1 cellular context compared by ENCODE assay signal in the genomic region with DNA sequence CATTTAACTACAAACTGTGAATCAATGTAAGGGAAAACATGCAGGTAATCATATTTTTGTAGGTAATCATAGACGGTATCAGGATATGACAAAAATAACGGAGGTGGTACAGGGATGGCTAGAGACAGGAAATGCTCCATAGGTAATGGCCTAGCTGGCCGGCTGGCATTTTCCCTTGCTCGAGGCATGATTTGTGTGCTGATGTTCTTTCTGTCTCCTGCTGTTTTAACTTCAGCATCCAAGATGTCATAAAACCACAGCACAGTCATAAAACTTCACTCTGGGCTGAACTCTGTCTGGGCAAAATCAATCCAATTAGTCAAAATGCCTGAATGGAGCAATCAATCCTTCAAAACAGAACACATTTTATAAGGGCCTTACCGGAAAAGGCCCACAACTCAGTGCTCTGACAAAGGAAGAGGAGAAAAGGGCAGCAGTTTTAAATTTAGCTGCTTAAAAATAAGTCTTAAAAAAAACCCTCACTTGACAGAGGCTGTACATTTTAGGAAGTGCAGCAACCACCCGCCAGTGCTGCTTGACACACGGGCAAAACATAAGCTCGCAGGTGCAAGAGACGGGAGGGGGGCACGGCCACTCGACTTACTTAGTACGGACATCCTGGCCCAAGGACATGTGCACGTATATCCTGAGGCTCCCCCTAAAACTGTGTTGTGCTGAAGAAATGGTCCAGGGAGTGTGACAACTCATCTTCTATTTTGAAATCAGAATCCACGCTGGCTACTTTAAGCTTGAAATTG.
TF ChIP-seq lines count a peak whose summit lies in the region.

No MANE protein-coding gene starts in this region.

TF ChIP-seq in HEK293, 187 proteins besides CTCF, POLR2A, EP300 and RAD21 (continued from another document and continues in another):
- TF ChIP-seq ZNF302 (tag by site-specific recombination; IDR thresholded peaks at IDR 0.05; ENCODE audit: low read depth) (no peak), ZNF140 (tag by site-specific recombination; IDR thresholded peaks at IDR 0.05) (no peak), ZNF660 (tag by site-specific recombination; IDR thresholded peaks at IDR 0.05) (peak; percentile 85), ZNF391 (tag by site-specific recombination; IDR thresholded peaks at IDR 0.05; ENCODE audit: borderline replicate concordance, low read depth) (peak; percentile 84; the same call in 1 of the 2 replicates), GFI1B (tag by site-specific recombination; IDR thresholded peaks at IDR 0.05) (peak; percentile 85), ZNF341 (tag by site-specific recombination; IDR thresholded peaks at IDR 0.05; ENCODE audit: low read depth) (peak; percentile 34), ZNF776 (tag by site-specific recombination; IDR thresholded peaks at IDR 0.05; ENCODE audit: borderline replicate concordance) (no peak), TRIM28 (IDR thresholded peaks at IDR 0.05; ENCODE audit: borderline replicate concordance, low read length) (no peak), ZNF837 (tag by site-specific recombination; IDR thresholded peaks at IDR 0.05) (no peak), ZNF785 (tag by site-specific recombination; IDR thresholded peaks at IDR 0.05) (no peak), ZNF426 (tag by site-specific recombination; IDR thresholded peaks at IDR 0.05) (no peak), ZNF2 (tag by site-specific recombination; IDR thresholded peaks at IDR 0.05) (peak; percentile 67), ZNF433 (tag by site-specific recombination; IDR thresholded peaks at IDR 0.05; ENCODE audit: low read depth) (no peak), ZNF239 (tag by site-specific recombination; IDR thresholded peaks at IDR 0.05) (no peak), ZNF146 (tag by site-specific recombination; IDR thresholded peaks at IDR 0.05) (no peak), ZNF544 (tag by site-specific recombination; IDR thresholded peaks at IDR 0.05) (no peak), ZNF792 (tag by site-specific recombination; IDR thresholded peaks at IDR 0.05) (no peak), ZSCAN16 (tag by site-specific recombination; IDR thresholded peaks at IDR 0.05) (peak; percentile 87), ZXDB (tag by site-specific recombination; IDR thresholded peaks at IDR 0.05) (peak; percentile 89), ZNF510 (tag by site-specific recombination; IDR thresholded peaks at IDR 0.05; ENCODE audit: insufficient replicate concordance) (no peak), GLI4 (tag by site-specific recombination; IDR thresholded peaks at IDR 0.05) (no peak), ZNF76 (tag by site-specific recombination; IDR thresholded peaks at IDR 0.05; ENCODE audit: borderline replicate concordance, low read depth) (peak; percentile 60; the same call in 1 of the 2 replicates), ZNF404 (tag by site-specific recombination; IDR thresholded peaks at IDR 0.05) (no peak), OVOL3 (tag by site-specific recombination; IDR thresholded peaks at IDR 0.05) (peak; percentile 86; the same call in 1 of the 2 replicates), ZIC2 (tag by site-specific recombination; IDR thresholded peaks at IDR 0.05) (peak; percentile 90), ZNF248 (tag by site-specific recombination; IDR thresholded peaks at IDR 0.05) (no peak), BCL11B (tag by site-specific recombination; IDR thresholded peaks at IDR 0.05; ENCODE audit: low read depth) (peak; percentile 80), ZNF664 (tag by site-specific recombination; IDR thresholded peaks at IDR 0.05) (peak; percentile 42; the same call in 1 of the 2 replicates), ZNF600 (tag by site-specific recombination; IDR thresholded peaks at IDR 0.05) (peak; percentile 37; the same call in 1 of the 2 replicates)
- TF ChIP-seq, protein P1, sequence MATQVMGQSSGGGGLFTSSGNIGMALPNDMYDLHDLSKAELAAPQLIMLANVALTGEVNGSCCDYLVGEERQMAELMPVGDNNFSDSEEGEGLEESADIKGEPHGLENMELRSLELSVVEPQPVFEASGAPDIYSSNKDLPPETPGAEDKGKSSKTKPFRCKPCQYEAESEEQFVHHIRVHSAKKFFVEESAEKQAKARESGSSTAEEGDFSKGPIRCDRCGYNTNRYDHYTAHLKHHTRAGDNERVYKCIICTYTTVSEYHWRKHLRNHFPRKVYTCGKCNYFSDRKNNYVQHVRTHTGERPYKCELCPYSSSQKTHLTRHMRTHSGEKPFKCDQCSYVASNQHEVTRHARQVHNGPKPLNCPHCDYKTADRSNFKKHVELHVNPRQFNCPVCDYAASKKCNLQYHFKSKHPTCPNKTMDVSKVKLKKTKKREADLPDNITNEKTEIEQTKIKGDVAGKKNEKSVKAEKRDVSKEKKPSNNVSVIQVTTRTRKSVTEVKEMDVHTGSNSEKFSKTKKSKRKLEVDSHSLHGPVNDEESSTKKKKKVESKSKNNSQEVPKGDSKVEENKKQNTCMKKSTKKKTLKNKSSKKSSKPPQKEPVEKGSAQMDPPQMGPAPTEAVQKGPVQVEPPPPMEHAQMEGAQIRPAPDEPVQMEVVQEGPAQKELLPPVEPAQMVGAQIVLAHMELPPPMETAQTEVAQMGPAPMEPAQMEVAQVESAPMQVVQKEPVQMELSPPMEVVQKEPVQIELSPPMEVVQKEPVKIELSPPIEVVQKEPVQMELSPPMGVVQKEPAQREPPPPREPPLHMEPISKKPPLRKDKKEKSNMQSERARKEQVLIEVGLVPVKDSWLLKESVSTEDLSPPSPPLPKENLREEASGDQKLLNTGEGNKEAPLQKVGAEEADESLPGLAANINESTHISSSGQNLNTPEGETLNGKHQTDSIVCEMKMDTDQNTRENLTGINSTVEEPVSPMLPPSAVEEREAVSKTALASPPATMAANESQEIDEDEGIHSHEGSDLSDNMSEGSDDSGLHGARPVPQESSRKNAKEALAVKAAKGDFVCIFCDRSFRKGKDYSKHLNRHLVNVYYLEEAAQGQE (tag by site-specific recombination; IDR thresholded peaks at IDR 0.05), result no peak
- TF ChIP-seq, protein P2, sequence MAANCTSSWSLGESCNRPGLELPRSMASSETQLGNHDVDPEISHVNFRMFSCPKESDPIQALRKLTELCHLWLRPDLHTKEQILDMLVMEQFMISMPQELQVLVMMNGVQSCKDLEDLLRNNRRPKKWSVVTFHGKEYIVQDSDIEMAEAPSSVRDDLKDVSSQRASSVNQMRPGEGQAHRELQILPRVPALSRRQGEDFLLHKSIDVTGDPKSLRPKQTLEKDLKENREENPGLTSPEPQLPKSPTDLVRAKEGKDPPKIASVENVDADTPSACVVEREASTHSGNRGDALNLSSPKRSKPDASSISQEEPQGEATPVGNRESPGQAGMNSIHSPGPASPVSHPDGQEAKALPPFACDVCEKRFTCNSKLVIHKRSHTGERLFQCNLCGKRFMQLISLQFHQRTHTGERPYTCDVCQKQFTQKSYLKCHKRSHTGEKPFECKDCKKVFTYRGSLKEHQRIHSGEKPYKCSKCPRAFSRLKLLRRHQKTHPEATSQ (tag by site-specific recombination; IDR thresholded peaks at IDR 0.05), result 0 out of 2 replicates have a peak, but pooled peaks have one; percentile 46
- TF ChIP-seq, protein P3, sequence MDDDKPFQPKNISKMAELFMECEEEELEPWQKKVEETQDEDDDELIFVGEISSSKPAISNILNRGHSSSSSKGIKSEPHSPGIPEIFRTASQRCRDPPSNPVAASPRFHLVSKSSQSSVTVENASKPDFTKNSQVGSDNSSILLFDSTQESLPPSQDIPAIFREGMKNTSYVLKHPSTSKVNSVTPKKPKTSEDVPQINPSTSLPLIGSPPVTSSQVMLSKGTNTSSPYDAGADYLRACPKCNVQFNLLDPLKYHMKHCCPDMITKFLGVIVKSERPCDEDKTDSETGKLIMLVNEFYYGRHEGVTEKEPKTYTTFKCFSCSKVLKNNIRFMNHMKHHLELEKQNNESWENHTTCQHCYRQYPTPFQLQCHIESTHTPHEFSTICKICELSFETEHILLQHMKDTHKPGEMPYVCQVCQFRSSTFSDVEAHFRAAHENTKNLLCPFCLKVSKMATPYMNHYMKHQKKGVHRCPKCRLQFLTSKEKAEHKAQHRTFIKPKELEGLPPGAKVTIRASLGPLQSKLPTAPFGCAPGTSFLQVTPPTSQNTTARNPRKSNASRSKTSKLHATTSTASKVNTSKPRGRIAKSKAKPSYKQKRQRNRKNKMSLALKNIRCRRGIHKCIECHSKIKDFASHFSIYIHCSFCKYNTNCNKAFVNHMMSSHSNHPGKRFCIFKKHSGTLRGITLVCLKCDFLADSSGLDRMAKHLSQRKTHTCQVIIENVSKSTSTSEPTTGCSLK (tag by site-specific recombination; IDR thresholded peaks at IDR 0.05), result no peak
- TF ChIP-seq, protein P4, sequence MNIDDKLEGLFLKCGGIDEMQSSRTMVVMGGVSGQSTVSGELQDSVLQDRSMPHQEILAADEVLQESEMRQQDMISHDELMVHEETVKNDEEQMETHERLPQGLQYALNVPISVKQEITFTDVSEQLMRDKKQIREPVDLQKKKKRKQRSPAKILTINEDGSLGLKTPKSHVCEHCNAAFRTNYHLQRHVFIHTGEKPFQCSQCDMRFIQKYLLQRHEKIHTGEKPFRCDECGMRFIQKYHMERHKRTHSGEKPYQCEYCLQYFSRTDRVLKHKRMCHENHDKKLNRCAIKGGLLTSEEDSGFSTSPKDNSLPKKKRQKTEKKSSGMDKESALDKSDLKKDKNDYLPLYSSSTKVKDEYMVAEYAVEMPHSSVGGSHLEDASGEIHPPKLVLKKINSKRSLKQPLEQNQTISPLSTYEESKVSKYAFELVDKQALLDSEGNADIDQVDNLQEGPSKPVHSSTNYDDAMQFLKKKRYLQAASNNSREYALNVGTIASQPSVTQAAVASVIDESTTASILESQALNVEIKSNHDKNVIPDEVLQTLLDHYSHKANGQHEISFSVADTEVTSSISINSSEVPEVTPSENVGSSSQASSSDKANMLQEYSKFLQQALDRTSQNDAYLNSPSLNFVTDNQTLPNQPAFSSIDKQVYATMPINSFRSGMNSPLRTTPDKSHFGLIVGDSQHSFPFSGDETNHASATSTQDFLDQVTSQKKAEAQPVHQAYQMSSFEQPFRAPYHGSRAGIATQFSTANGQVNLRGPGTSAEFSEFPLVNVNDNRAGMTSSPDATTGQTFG (tag by site-specific recombination; IDR thresholded peaks at IDR 0.05; ENCODE audit: borderline replicate concordance), result no peak
- TF ChIP-seq, protein P5, sequence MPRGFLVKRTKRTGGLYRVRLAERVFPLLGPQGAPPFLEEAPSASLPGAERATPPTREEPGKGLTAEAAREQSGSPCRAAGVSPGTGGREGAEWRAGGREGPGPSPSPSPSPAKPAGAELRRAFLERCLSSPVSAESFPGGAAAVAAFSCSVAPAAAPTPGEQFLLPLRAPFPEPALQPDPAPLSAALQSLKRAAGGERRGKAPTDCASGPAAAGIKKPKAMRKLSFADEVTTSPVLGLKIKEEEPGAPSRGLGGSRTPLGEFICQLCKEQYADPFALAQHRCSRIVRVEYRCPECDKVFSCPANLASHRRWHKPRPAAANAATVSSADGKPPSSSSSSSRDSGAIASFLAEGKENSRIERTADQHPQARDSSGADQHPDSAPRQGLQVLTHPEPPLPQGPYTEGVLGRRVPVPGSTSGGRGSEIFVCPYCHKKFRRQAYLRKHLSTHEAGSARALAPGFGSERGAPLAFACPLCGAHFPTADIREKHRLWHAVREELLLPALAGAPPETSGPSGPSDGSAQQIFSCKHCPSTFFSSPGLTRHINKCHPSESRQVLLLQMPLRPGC (tag by site-specific recombination; IDR thresholded peaks at IDR 0.05), result peak; percentile 82
- TF ChIP-seq, protein P6, sequence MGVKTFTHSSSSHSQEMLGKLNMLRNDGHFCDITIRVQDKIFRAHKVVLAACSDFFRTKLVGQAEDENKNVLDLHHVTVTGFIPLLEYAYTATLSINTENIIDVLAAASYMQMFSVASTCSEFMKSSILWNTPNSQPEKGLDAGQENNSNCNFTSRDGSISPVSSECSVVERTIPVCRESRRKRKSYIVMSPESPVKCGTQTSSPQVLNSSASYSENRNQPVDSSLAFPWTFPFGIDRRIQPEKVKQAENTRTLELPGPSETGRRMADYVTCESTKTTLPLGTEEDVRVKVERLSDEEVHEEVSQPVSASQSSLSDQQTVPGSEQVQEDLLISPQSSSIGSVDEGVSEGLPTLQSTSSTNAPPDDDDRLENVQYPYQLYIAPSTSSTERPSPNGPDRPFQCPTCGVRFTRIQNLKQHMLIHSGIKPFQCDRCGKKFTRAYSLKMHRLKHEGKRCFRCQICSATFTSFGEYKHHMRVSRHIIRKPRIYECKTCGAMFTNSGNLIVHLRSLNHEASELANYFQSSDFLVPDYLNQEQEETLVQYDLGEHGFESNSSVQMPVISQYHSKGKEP (tag by site-specific recombination; IDR thresholded peaks at IDR 0.05), result peak; percentile 88
- TF ChIP-seq, protein P7, sequence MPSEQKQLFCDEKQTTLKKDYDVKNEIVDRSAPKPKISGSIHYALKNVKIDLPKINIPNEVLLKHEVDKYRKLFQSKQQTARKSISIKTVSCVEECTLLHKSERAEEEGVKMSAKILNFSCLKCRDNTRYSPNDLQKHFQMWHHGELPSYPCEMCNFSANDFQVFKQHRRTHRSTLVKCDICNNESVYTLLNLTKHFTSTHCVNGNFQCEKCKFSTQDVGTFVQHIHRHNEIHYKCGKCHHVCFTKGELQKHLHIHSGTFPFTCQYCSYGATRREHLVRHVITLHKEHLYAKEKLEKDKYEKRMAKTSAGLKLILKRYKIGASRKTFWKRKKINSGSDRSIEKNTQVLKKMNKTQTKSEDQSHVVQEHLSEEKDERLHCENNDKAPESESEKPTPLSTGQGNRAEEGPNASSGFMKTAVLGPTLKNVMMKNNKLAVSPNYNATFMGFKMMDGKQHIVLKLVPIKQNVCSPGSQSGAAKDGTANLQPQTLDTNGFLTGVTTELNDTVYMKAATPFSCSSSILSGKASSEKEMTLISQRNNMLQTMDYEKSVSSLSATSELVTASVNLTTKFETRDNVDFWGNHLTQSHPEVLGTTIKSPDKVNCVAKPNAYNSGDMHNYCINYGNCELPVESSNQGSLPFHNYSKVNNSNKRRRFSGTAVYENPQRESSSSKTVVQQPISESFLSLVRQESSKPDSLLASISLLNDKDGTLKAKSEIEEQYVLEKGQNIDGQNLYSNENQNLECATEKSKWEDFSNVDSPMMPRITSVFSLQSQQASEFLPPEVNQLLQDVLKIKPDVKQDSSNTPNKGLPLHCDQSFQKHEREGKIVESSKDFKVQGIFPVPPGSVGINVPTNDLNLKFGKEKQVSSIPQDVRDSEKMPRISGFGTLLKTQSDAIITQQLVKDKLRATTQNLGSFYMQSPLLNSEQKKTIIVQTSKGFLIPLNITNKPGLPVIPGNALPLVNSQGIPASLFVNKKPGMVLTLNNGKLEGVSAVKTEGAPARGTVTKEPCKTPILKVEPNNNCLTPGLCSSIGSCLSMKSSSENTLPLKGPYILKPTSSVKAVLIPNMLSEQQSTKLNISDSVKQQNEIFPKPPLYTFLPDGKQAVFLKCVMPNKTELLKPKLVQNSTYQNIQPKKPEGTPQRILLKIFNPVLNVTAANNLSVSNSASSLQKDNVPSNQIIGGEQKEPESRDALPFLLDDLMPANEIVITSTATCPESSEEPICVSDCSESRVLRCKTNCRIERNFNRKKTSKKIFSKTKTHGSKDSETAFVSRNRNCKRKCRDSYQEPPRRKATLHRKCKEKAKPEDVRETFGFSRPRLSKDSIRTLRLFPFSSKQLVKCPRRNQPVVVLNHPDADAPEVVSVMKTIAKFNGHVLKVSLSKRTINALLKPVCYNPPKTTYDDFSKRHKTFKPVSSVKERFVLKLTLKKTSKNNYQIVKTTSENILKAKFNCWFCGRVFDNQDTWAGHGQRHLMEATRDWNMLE (tag by site-specific recombination; conservative IDR thresholded peaks at IDR 0.05; ENCODE audit: low read depth), result 0 out of 2 replicates have a peak, but pooled peaks have one; percentile 6
- TF ChIP-seq, protein P8, sequence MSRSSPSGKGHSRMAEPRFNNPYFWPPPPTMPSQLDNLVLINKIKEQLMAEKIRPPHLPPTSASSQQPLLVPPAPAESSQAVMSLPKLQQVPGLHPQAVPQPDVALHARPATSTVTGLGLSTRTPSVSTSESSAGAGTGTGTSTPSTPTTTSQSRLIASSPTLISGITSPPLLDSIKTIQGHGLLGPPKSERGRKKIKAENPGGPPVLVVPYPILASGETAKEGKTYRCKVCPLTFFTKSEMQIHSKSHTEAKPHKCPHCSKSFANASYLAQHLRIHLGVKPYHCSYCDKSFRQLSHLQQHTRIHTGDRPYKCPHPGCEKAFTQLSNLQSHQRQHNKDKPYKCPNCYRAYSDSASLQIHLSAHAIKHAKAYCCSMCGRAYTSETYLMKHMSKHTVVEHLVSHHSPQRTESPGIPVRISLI (tag by site-specific recombination; IDR thresholded peaks at IDR 0.05), result no peak
